ENCODE assay signal across 1 cellular context in the genomic region with DNA sequence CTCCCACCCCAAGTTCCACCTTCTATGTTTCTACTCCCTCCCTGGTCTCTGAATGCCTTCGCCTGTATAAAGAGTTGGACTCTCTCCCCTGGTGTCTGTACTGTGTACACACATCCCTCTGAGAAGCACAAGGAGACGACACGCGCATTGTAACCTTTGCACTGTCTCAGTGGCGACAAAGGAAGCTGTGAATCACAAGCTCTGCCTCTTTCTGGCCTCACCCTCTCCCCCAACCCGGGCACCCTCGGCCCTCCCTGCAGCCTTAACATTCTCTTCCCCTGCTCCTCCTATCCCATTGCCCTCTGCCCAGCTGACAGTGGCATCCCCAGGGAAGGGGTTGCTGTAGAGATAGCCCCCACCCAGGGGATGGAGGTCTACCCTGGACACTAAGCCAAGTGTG.
TF ChIP-seq lines count a peak whose summit lies in the region.

No MANE protein-coding gene starts in this region.

TF ChIP-seq in H1, 55 proteins besides CTCF, POLR2A, EP300 and RAD21:
- TF ChIP-seq SIX5 (IDR thresholded peaks at IDR 0.05; ENCODE audit: low read depth, low read length) (no peak), CEBPB (IDR thresholded peaks at IDR 0.05; ENCODE audit: low read depth, low read length) (no peak), GABPA (IDR thresholded peaks at IDR 0.05; ENCODE audit: borderline replicate concordance, insufficient read depth, low read length) (no peak), TEAD4 (IDR thresholded peaks at IDR 0.05; ENCODE audit: low read depth, low read length) (no peak), CBX5 (IDR thresholded peaks at IDR 0.05; ENCODE audit: low read depth, low read length) (no peak), SAP30 (IDR thresholded peaks at IDR 0.05; ENCODE audit: insufficient read depth, insufficient replicate concordance, low read length) (no peak), FOSL1 (IDR thresholded peaks at IDR 0.05; ENCODE audit: insufficient read depth, low read depth, low read length) (no peak), POU5F1 (IDR thresholded peaks at IDR 0.05; ENCODE audit: low read depth, low read length) (no peak), PHF8 (conservative IDR thresholded peaks at IDR 0.05; ENCODE audit: low read depth, low read length) (no peak), EGR1 (IDR thresholded peaks at IDR 0.05; ENCODE audit: borderline replicate concordance, low read depth, low read length) (no peak), NANOG (IDR thresholded peaks at IDR 0.05; ENCODE audit: insufficient read depth, low read depth, low read length, poor library complexity, severe bottlenecking) (no peak), BACH1 (IDR thresholded peaks at IDR 0.05; ENCODE audit: low read length) (no peak), CHD1 (IDR thresholded peaks at IDR 0.05; ENCODE audit: low read depth, low read length) (no peak)
